In the genomic region with DNA sequence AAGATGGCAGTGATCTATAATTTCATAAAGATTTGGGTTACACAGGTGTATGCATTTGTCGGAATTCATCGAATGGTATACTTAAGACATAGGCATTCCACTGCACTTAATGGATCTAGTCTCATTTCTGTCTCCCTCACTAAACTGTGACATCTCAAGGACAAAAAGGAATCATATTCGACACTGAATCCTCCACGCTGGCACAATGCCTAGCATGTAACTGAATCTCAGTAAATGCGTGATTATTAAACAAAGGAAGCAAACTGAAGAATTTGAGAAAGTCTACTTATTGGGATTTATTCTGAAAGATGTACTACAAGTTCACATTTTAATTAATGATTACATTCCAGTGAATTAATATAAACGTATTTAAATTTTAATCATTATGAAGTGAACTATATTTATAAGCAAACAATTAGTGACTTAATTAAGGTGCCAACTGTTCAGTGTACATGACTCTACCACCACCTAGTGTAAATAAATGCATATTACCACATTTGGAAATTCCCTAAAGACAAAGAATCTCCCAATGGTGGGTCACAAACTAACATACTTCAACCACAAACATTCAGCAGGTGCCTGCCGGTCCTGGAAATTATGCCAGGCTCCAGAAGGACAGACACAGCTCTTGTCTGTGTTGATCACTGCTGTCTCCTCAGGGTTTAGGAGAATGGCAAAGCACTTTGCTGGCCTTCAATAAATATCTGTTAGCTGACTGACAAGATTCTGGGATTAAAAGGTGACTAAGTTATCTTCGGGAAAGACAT, we compare ENCODE assay signal across 8 cellular contexts. TPM values are rescaled to one million over a fixed set of nuclear protein-coding genes. Genes with fewer than 3 reads are reported as not detected.
DNase-seq lines count a peak whose midpoint lies in the region; ATAC-seq and TF ChIP-seq lines count a peak whose summit lies in the region.

No MANE protein-coding gene starts in this region.

- peak; percentile 48 for TF ChIP-seq CTCF in GM10248 (IDR thresholded peaks at IDR 0.05; ENCODE audit: control extremely low read depth, extremely low read depth, low read depth, missing control alignments)
- TF ChIP-seq CTCF in fibroblast of mammary gland (conservative IDR thresholded peaks at IDR 0.05; ENCODE audit: control insufficient read depth, insufficient read depth, low read depth, low read length), result peak; percentile 70
- peak in 3 of 4 experiments; percentile 57 to 72 (median 69) for TF ChIP-seq CTCF in prostate gland (IDR thresholded peaks at IDR 0.05)

- intact Hi-C loops in prostate gland (cut with DNase I), result loop anchor here (5.0 kb wide), 2 partner anchors 438 to 1293 kb away; no protein-coding TSS in a partner anchor

- no peak overlapping the region for H3K27ac ChIP-seq in prostate gland

- WGBS in prostate gland, result 45% methylated on average over 8 of the region's 8 CpGs

- no peak for ATAC-seq in GM21825 (IDR thresholded peaks at IDR 0.05; ENCODE audit: unreplicated experiment)
- no peak for ATAC-seq in HG03460 (IDR thresholded peaks at IDR 0.05; ENCODE audit: unreplicated experiment)

- POLR2A ChIA-PET in GM10248 (lab: Yijun Ruan, JAX), result no interaction called here

- peak; percentile 48 for DNase-seq in GM10248 (ENCODE audit: extremely low spot score)
- DNase-seq in LoVo (ENCODE audit: low spot score), result peak; percentile 26
- peak; percentile 55 for DNase-seq in RKO (ENCODE audit: low spot score)
- DNase-seq in fibroblast of mammary gland (ENCODE audit: low read depth), result peak; percentile 42
- DNase-seq in prostate gland (ENCODE audit: low spot score), result no peak
- no peak for DNase-seq in T1000 (lab: John Stamatoyannopoulos, UW)

- no peak for TF ChIP-seq POLR2A in prostate gland (IDR thresholded peaks at IDR 0.05)

- CTCF ChIA-PET in GM10248 (lab: Yijun Ruan, JAX), result interaction anchor here (0.7 to 1.2 kb wide), 12 partner anchors 9 to 1298 kb away, joined by 3 to 19 read pairs (median 3); no protein-coding TSS in a partner anchor

- H3K4me1 ChIP-seq in prostate gland (replicated peaks), result no peaks in the 10 kb centered on the region

- H3K9me3 ChIP-seq in prostate gland, result no peaks in the 10 kb centered on the region

- H3K27me3 ChIP-seq in prostate gland (replicated peaks; ENCODE audit: insufficient read depth), result no peaks in the 10 kb centered on the region

- H3K36me3 ChIP-seq in prostate gland, result no peaks in the 10 kb centered on the region

- H3K4me3 ChIP-seq in fibroblast of mammary gland (ENCODE audit: control insufficient read depth, low read depth, low read length) (no peak overlapping the region), prostate gland (no peak overlapping the region)

RNA-seq across cellular contexts. Expression of gene SMYD3, which starts 56.4 kb away (rescaled TPM):
- total RNA-seq in prostate gland, result 10 to 100 TPM; 19.8 to 23.9 TPM

Comparison
In these comparisons a context has a peak if more than half of its experiments do, and no peak if none do; other contexts are left out.
1. DNase-seq: peak in GM10248 (single experiment), LoVo (single experiment), RKO (single experiment) and fibroblast of mammary gland (single experiment); none in prostate gland (single experiment) and T1000 (single experiment).
2. Peak in every context shown above with its lines, with median percentiles within 50 percentile points of each other: CTCF ChIP-seq.